ENCODE assay signal across 8 cellular contexts in the genomic region with DNA sequence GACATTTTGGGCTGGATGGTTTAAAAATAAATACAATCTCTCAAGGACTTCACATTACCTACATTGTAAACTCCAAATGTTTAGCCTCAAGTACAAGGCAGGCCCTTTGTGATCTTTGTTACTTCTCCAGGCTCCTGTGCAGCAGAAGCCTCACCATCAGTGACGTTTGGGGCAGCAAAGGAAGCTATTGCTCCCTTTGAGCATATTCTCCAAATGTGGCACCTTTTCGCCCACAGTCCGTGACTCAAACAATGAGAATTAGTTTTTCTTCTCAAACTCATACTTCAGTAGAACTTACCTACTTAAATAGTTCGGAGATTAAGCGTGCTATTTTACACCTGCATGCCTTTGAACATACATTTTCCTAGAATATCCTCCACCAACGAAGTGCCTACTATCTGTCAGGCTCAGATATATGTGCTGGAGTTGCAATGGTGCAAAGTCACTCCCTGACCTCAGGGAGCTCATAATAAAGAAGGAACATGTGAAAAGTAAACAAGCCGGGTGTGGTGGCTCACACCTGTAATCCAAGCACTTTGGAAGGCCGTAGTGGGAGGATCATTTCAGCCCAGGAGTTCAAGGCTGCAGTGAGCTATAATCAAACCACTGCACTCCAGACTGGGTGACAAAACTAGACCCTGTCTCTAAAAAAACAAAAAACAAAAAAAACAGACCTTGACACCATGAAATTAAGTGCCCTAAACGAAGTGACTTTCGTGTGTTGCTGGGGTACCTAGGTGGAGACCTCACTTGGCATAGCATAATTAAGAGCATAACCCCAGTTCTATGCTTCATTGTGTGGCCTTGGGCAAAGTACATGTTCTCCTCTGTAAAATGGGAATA. TPM values are rescaled to one million over a fixed set of nuclear protein-coding genes. Genes with fewer than 3 reads are reported as not detected.
DNase-seq lines count a peak whose midpoint lies in the region; ATAC-seq and TF ChIP-seq lines count a peak whose summit lies in the region.

No MANE protein-coding gene starts in this region.

- CTCF ChIA-PET in BJ (lab: Yijun Ruan, JAX) = interaction anchor here (2.7 to 3.3 kb wide), 2 partner anchors 16 to 18 kb away, joined by 6 to 15 read pairs; no protein-coding TSS in a partner anchor

- H3K9me3 ChIP-seq in duodenal mucosa (ENCODE audit: control insufficient read depth in 1 of 2, low read length in 2 of 2) = no peaks in the 10 kb centered on the region
- no peaks in the 10 kb centered on the region for H3K9me3 ChIP-seq in neural progenitor cell (ENCODE audit: low read depth)

- TF ChIP-seq CTCF in BJ (IDR thresholded peaks at IDR 0.05; ENCODE audit: insufficient read depth, low read depth, low read length) = no peak
- no peak for TF ChIP-seq CTCF in NB4 (IDR thresholded peaks at IDR 0.05; ENCODE audit: low read depth, low read length)
- no peak for TF ChIP-seq CTCF in neural progenitor cell (IDR thresholded peaks at IDR 0.05)

- peak overlapping the region; percentile 93 for H3K4me3 Mint-ChIP-seq in neural progenitor cell

- H3K79me2 ChIP-seq in neural progenitor cell (ENCODE audit: low read depth) = peaks cover 27% of the 10 kb centered on the region

- peaks cover 34% of the 10 kb centered on the region in 2 donors for H3K4me1 ChIP-seq in duodenal mucosa (ENCODE audit: control insufficient read depth in 1 of 2, insufficient read depth in 2 of 2, low read length in 2 of 2)
- peaks cover 27% of the 10 kb centered on the region for H3K4me1 ChIP-seq in neural progenitor cell

- H2AFZ ChIP-seq in neural progenitor cell (replicated peaks) = peak overlapping the region; percentile 63

- H3K4me3 ChIP-seq in BJ (ENCODE audit: low read depth, low read length) = peak overlapping the region; percentile 46
- H3K4me3 ChIP-seq in NB4 (ENCODE audit: low read depth, low read length) = peak overlapping the region; percentile 89
- peak overlapping the region; percentile 95 to 96 for H3K4me3 ChIP-seq in duodenal mucosa (ENCODE audit: low read depth in 1 of 2, low read length in 2 of 2)
- H3K4me3 ChIP-seq in neural progenitor cell = peak overlapping the region; percentile 94

- no peak overlapping the region for H3K27ac ChIP-seq in duodenal mucosa (ENCODE audit: low read depth, low read length)
- peak overlapping the region; percentile 85 for H3K27ac ChIP-seq in neural progenitor cell

- H3K9me3 Mint-ChIP-seq in neural progenitor cell = no peaks in the 10 kb centered on the region

- peaks cover 19% of the 10 kb centered on the region for H3F3A ChIP-seq in neural progenitor cell (ENCODE audit: low read depth)

- DNase-seq in BJ (ENCODE audit: low read depth) (no peak), NB4 (ENCODE audit: low read depth) (no peak), neural progenitor cell (ENCODE audit: low spot score) (no peak), C1 segment of cervical spinal cord (lab: John Stamatoyannopoulos, UW) (no peak), activated gamma-delta T cell (lab: John Stamatoyannopoulos, UW) (no peak), DMS79 (lab: John Stamatoyannopoulos, UW) (no peak)

- H3K27ac Mint-ChIP-seq in neural progenitor cell = peak overlapping the region; percentile 100

- H3K9ac ChIP-seq in duodenal mucosa (ENCODE audit: low read depth in 1 of 2, low read length in 2 of 2) (peak overlapping the region; percentile 61 to 66), neural progenitor cell (no peak overlapping the region)

- H3K4me1 Mint-ChIP-seq in neural progenitor cell = peaks cover 47% of the 10 kb centered on the region

- peaks cover 19% of the 10 kb centered on the region for H4K20me1 ChIP-seq in neural progenitor cell (ENCODE audit: low read depth)

- ATAC-seq in HG03460 (IDR thresholded peaks at IDR 0.05; ENCODE audit: unreplicated experiment) = no peak

- peaks cover 13% of the 10 kb centered on the region for H3K36me3 ChIP-seq in BJ (ENCODE audit: control insufficient read depth, insufficient read depth, low read length)
- H3K36me3 ChIP-seq in duodenal mucosa (ENCODE audit: control insufficient read depth in 1 of 2, insufficient read depth in 2 of 2, low read length in 2 of 2) = peaks cover 13 to 20% of the 10 kb centered on the region in 2 donors
- H3K36me3 ChIP-seq in neural progenitor cell = no peaks in the 10 kb centered on the region

- TF ChIP-seq POLR2A in NB4 (IDR thresholded peaks at IDR 0.05; ENCODE audit: extremely low read depth, insufficient read length) = no peak

- H3K27me3 ChIP-seq in BJ (ENCODE audit: control insufficient read depth, insufficient read depth, low read length) (no peaks in the 10 kb centered on the region), duodenal mucosa (ENCODE audit: control insufficient read depth in 1 of 2, insufficient read depth in 2 of 2, low read length in 2 of 2) (no peaks in the 10 kb centered on the region), neural progenitor cell (no peaks in the 10 kb centered on the region)

- POLR2A ChIA-PET in BJ (lab: Charles Lee) = no interaction called here

- H3K27me3 Mint-ChIP-seq in neural progenitor cell (ENCODE audit: insufficient read depth, low read depth) = peaks cover 11% of the 10 kb centered on the region

- H3K36me3 Mint-ChIP-seq in neural progenitor cell = peaks cover 11% of the 10 kb centered on the region

- H3K4me2 ChIP-seq in neural progenitor cell = peak overlapping the region; percentile 85

RNA-seq across cellular contexts. Expression of gene ABCF2, which starts 1.2 kb away (rescaled TPM):
- polyA plus RNA-seq in BJ (2011; rRNA removed) = 44.2 and 62.5 TPM in 2 replicates
- 27.5 and 43.8 TPM in 2 replicates for polyA minus RNA-seq in BJ (2011; rRNA and poly(A)+ RNA removed)
- 31.3 and 40.7 TPM in 2 replicates for total RNA-seq in neural progenitor cell (ENCODE audit: low replicate concordance)

RNA-seq across cellular contexts. Expression of gene CHPF2, which starts 4.0 kb away (rescaled TPM):
- polyA plus RNA-seq in BJ (2011; rRNA removed) = 26.1 and 42.6 TPM in 2 replicates
- polyA minus RNA-seq in BJ (2011; rRNA and poly(A)+ RNA removed) = 41.1 and 43.3 TPM in 2 replicates
- total RNA-seq in neural progenitor cell (ENCODE audit: low replicate concordance) = 8.8 and 18.3 TPM in 2 replicates

RNA-seq across cellular contexts. Expression of gene H2BK1, which starts 18.0 kb away (rescaled TPM):
- polyA plus RNA-seq in BJ (2011; rRNA removed) = not detected in 2 replicates
- not detected in 2 replicates for polyA minus RNA-seq in BJ (2011; rRNA and poly(A)+ RNA removed)
- total RNA-seq in neural progenitor cell (ENCODE audit: low replicate concordance) = not detected in 2 replicates

RNA-seq across cellular contexts. Expression of gene SMARCD3, which starts 20.2 kb away (rescaled TPM):
- polyA plus RNA-seq in BJ (2011; rRNA removed) = 37.7 and 46.6 TPM in 2 replicates
- polyA minus RNA-seq in BJ (2011; rRNA and poly(A)+ RNA removed) = 13.9 and 31.0 TPM in 2 replicates
- total RNA-seq in neural progenitor cell (ENCODE audit: low replicate concordance) = 11.0 and 23.6 TPM in 2 replicates

RNA-seq across cellular contexts. Expression of gene ASB10, which starts 41.2 kb away (rescaled TPM):
- not detected in 2 replicates for polyA plus RNA-seq in BJ (2011; rRNA removed)
- not detected in 2 replicates for polyA minus RNA-seq in BJ (2011; rRNA and poly(A)+ RNA removed)
- total RNA-seq in neural progenitor cell (ENCODE audit: low replicate concordance) = not detected in 2 replicates
